In the genomic region with DNA sequence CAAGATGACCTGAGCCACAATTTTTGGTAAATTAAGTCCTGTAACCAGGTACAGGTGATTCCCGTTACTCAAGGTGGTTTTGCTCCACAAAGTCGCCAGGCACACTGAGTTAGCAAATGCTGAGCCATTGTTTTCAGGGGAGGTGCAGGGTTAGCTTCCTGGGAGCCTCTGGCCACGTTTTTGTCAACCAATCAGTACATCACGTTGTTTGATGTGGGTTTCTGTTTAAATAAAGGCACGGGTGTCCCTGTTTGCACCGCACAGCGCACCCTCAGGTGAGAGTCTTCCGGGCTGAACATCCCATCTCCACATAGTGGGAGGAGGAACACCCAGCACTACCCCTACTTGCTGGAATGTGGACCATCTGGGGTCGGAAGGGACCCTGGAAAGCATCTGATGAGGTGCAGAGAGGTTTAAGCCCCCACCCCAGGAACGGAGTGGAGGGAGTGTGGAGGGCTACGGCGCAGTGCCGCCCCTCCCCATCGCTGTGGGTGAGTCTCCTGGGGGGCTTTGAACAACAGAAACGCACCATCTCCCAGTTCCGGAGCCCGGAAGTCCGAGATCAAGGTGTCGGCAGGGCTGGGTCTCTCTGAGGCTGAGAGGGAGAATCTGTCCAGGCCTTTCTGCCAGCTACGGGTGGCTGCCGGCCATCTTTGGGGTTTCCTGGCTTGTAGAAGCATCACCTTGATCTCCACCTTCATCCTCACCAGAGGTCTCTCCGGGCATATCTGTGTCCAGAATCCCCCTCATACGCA, we compare ENCODE assay signal across 17 cellular contexts. TPM values are rescaled to one million over a fixed set of nuclear protein-coding genes. Genes with fewer than 3 reads are reported as not detected.
DNase-seq lines count a peak whose midpoint lies in the region; ATAC-seq and TF ChIP-seq lines count a peak whose summit lies in the region.
"Had no signal": no experiment of that assay in that cellular context is flagged by ENCODE, and none has a peak within 500 bp of the region (broad histone marks: within the 10 kb centered on the region; RNA-seq: fewer than 3 reads in every experiment).

No MANE protein-coding gene starts in this region.

- H3K79me1 ChIP-seq in neuronal stem cell (ENCODE audit: low read depth, low read length), result no peaks in the 10 kb centered on the region

- ATAC-seq in DND-41 (ENCODE audit: insufficient read depth, low read depth), result peak; percentile 43; the same call in 1 of the 3 replicates
- ATAC-seq: GM12878, Panc1 had no signal

- no CpG with 5 or more reads among the region's 23 CpGs for WGBS in neuronal stem cell (ENCODE audit: extremely low coverage in 2 of 2, insufficient read length in 2 of 2, insufficient replicate concordance in 1 of 2), 2 donors

- H3K27me3 ChIP-seq in DND-41 (ENCODE audit: insufficient read depth, low read length, poor library complexity) (peaks cover 4% of the 10 kb centered on the region), neuronal stem cell (ENCODE audit: control insufficient read depth in 3 of 3, insufficient read depth in 3 of 3, low read depth in 1 of 3, low read length in 3 of 3) (peaks cover 0 to 19% (median 2%) of the 10 kb centered on the region in 3 experiments)

- H3K4ac ChIP-seq in neuronal stem cell (ENCODE audit: low read length), result no peak overlapping the region

- H3K23ac ChIP-seq in neuronal stem cell (ENCODE audit: low read depth, low read length, poor library complexity), result peak overlapping the region; percentile 46

- no peaks in the 10 kb centered on the region for H4K20me1 ChIP-seq in DND-41 (ENCODE audit: insufficient read depth, low read length)

- no peak overlapping the region for H3K4me2 ChIP-seq in DND-41 (ENCODE audit: insufficient read depth, low read length)
- H3K4me2 ChIP-seq in neuronal stem cell (ENCODE audit: insufficient read depth, low read length, poor library complexity, severe bottlenecking), result no peak overlapping the region

- H4K91ac ChIP-seq in neuronal stem cell (ENCODE audit: low read depth, low read length, poor library complexity), result no peak overlapping the region

- H4K8ac ChIP-seq in neuronal stem cell (ENCODE audit: low read depth, low read length), result no peak overlapping the region

- H3K27ac ChIP-seq in DND-41 (ENCODE audit: low read length), result no peak overlapping the region
- H3K27ac ChIP-seq in neuronal stem cell (replicated peaks; ENCODE audit: low read length), result no peak overlapping the region

- H3K36me3 ChIP-seq in DND-41 (ENCODE audit: insufficient read depth, low read length) (no peaks in the 10 kb centered on the region), neuronal stem cell (replicated peaks in 1 of 2; ENCODE audit: control insufficient read depth in 2 of 2, insufficient read depth in 2 of 2, low read length in 2 of 2) (no peaks in the 10 kb centered on the region)

- no peak overlapping the region for H2AFZ ChIP-seq in DND-41 (ENCODE audit: low read depth, low read length)
- H2AFZ ChIP-seq in neuronal stem cell (ENCODE audit: low read length), result no peak overlapping the region

- H3K4me3 ChIP-seq in DND-41 (ENCODE audit: low read depth in 1 of 2, low read length in 2 of 2) (no peak overlapping the region), neuronal stem cell (ENCODE audit: low read length in 2 of 2) (no peak overlapping the region)
- H3K4me3 ChIP-seq: GM12878 had no signal

- H2BK15ac ChIP-seq in neuronal stem cell (ENCODE audit: low read length), result no peak overlapping the region

- H3K9ac ChIP-seq in DND-41 (ENCODE audit: low read depth, low read length), result no peak overlapping the region
- no peak overlapping the region for H3K9ac ChIP-seq in neuronal stem cell (ENCODE audit: low read depth, low read length, poor library complexity)

- H2AK5ac ChIP-seq in neuronal stem cell (ENCODE audit: low read depth, low read length), result no peak overlapping the region

- peak overlapping the region; percentile 78 for H3K18ac ChIP-seq in neuronal stem cell (ENCODE audit: low read length)

- H3K9me3 ChIP-seq in DND-41 (ENCODE audit: insufficient read depth, low read length, severe bottlenecking) (no peaks in the 10 kb centered on the region), neuronal stem cell (replicated peaks in 1 of 2; ENCODE audit: control insufficient read depth in 2 of 2, insufficient read depth in 1 of 2, low read depth in 1 of 2, low read length in 2 of 2) (peaks cover 0 to 2% of the 10 kb centered on the region in 2 donors)
- H3K9me3 ChIP-seq: Caco-2 had no signal

- no peak overlapping the region for H2BK120ac ChIP-seq in neuronal stem cell (ENCODE audit: low read depth, low read length)

- no peak overlapping the region for H2BK5ac ChIP-seq in neuronal stem cell (ENCODE audit: low read length)

- H3K79me2 ChIP-seq in DND-41 (ENCODE audit: insufficient read depth, low read length), result no peaks in the 10 kb centered on the region

- peak overlapping the region; percentile 5 for H2BK12ac ChIP-seq in neuronal stem cell (ENCODE audit: low read length)

- no peak for DNase-seq in DND-41
- peak; percentile 33 for DNase-seq in SW480 (ENCODE audit: low spot score)
- DNase-seq in central memory CD4-positive, alpha-beta T cell, result peak; percentile 24
- DNase-seq in neuronal stem cell (ENCODE audit: low spot score), result no peak
- DNase-seq in activated CD4-positive, alpha-beta T cell treated with anti-CD3 and anti-CD28 coated beads for 4 hours, result no peak
- DNase-seq in dedifferentiated amniotic fluid mesenchymal stem cell (ENCODE audit: extremely low spot score), result no peak
- DNase-seq in activated CD4-positive, CD25-positive, alpha-beta regulatory T cell (lab: John Stamatoyannopoulos, UW), result no peak
- DNase-seq: Caco-2, DMS 273 treated with DMSO at 0.1 percent for 48 hours, DMS79 treated with DMSO at 0.1 percent for 48 hours, HCEC 1CT, NCI-H1105, NCI-H146, NCI-H2029 treated with DMSO at 0.1 percent for 48 hours, NCI-H82 had no signal

- TF ChIP-seq CTCF in DND-41 (IDR thresholded peaks at IDR 0.05; ENCODE audit: borderline replicate concordance, extremely low read depth, low read length, poor library complexity, severe bottlenecking), result no peak

- peaks cover 9% of the 10 kb centered on the region for H3K4me1 ChIP-seq in DND-41 (ENCODE audit: insufficient read depth, low read length)
- peaks cover 0 to 12% of the 10 kb centered on the region in 2 donors for H3K4me1 ChIP-seq in neuronal stem cell (ENCODE audit: control insufficient read depth in 2 of 2, insufficient read depth in 1 of 2, low read depth in 1 of 2, low read length in 2 of 2)
- H3K4me1 ChIP-seq: Caco-2 had no signal

- no peak overlapping the region for H3K14ac ChIP-seq in neuronal stem cell (ENCODE audit: low read length)

RNA-seq across cellular contexts. Expression of gene PRKAG2, which starts 42.5 kb away (rescaled TPM):
- 23.4 TPM for polyA plus RNA-seq in neuronal stem cell (2013, experiment 1 of 2)
- 21.8 TPM for polyA plus RNA-seq in neuronal stem cell (2013, experiment 2 of 2)

Comparison
In these comparisons a context has a peak if more than half of its experiments do, and no peak if none do; other contexts are left out.
1. DNase-seq: peak in SW480 (single experiment) and central memory CD4-positive, alpha-beta T cell (single experiment); none in DND-41 (single experiment), neuronal stem cell (single experiment), activated CD4-positive, alpha-beta T cell treated with anti-CD3 and anti-CD28 coated beads for 4 hours (0 of 2), dedifferentiated amniotic fluid mesenchymal stem cell (single experiment) and activated CD4-positive, CD25-positive, alpha-beta regulatory T cell (0 of 4).